In genomic region chr18:45567123-45567522, GRCh38 we compare ENCODE assay signal across 19 cellular contexts. TPM values are rescaled to one million over a fixed set of nuclear protein-coding genes. Genes with fewer than 3 reads are reported as not detected.
DNase-seq lines count a peak whose midpoint lies in the region; ATAC-seq and TF ChIP-seq lines count a peak whose summit lies in the region.
"Had no signal": no experiment of that assay in that cellular context is flagged by ENCODE, and none has a peak within 500 bp of the region (broad histone marks: within the 10 kb centered on the region; RNA-seq: fewer than 3 reads in every experiment).

No MANE protein-coding gene starts in this region.

- no peaks in the 10 kb centered on the region for H3K36me3 ChIP-seq in GM23338 (ENCODE audit: insufficient read depth)

- no peaks in the 10 kb centered on the region for H3K9me2 ChIP-seq in GM23338 (ENCODE audit: insufficient read depth)

- DNase-seq in GM23338 (ENCODE audit: low spot score) (peak; percentile 44), astrocyte of the spinal cord (ENCODE audit: low read depth, low spot score) (peak; percentile 55), right cardiac atrium (peak; percentile 59 to 79 (median 61)), retina (peak; percentile 17), posterior vena cava (ENCODE audit: low spot score) (no peak), SKM-1 (lab: John Stamatoyannopoulos, UW; ENCODE audit: unreplicated experiment) (no peak), OCI-M2 (lab: John Stamatoyannopoulos, UW; ENCODE audit: unreplicated experiment) (no peak), T-helper 1 cell (no peak)
- DNase-seq: activated CD4-positive, alpha-beta T cell treated with anti-CD3 and anti-CD28 coated beads, Interleukin-2, amount 10 ng/mL, durations not matched to agents 24 days and 14 days; activated effector memory CD4-positive, alpha-beta T cell treated with Interleukin-2 at 50 U/mL for 16 hours; central memory CD4-positive, alpha-beta T cell; DND-41; NCI-H146; NCI-H82; nucleus accumbens; stimulated activated CD4-positive, alpha-beta T cell treated with anti-CD3 and anti-CD28 coated beads, Interleukin-1b, Interleukin-23, amount 100 ng/mL, for 48 hours had no signal

- in situ Hi-C loops in astrocyte of the spinal cord (cut with HindIII; ENCODE audit: low sequenced_read_pairs): no loop called here

- H3K9me3 Mint-ChIP-seq in GM23338: peaks cover 5% of the 10 kb centered on the region; the same call in 2 of the 3 replicates
- H3K9me3 Mint-ChIP-seq: activated CD4-positive, alpha-beta T cell treated with anti-CD3 and anti-CD28 coated beads, Interleukin-2, amount 10 ng/mL, durations not matched to agents 24 days and 14 days had no signal

- no peaks in the 10 kb centered on the region for H3K27me3 ChIP-seq in GM23338 (ENCODE audit: insufficient read depth)
- H3K27me3 ChIP-seq in right cardiac atrium (ENCODE audit: control insufficient read depth, insufficient read depth): no peaks in the 10 kb centered on the region

- 39% methylated on average over 3 of the region's 3 CpGs for WGBS in right cardiac atrium

- H4K20me1 ChIP-seq in GM23338 (replicated peaks; ENCODE audit: insufficient read depth): no peaks in the 10 kb centered on the region

- no peak overlapping the region for H3K27ac ChIP-seq in GM23338 (ENCODE audit: low read depth)
- peak overlapping the region; percentile 49 for H3K27ac ChIP-seq in right cardiac atrium (ENCODE audit: low read length)
- H3K27ac ChIP-seq: SK-N-MC had no signal

- H3K36me3 Mint-ChIP-seq in GM23338 (ENCODE audit: low read depth): 0 out of 3 replicates have a peak, but pooled peaks cover 4% of the 10 kb centered on the region
- H3K36me3 Mint-ChIP-seq: IgD-negative memory B cell had no signal

- H3F3A ChIP-seq in GM23338 (replicated peaks; ENCODE audit: low read depth): no peaks in the 10 kb centered on the region

- H3K4me3 Mint-ChIP-seq in GM23338: no peak overlapping the region
- H3K4me3 Mint-ChIP-seq: activated CD4-positive, alpha-beta T cell treated with anti-CD3 and anti-CD28 coated beads, Interleukin-2, amount 10 ng/mL, durations not matched to agents 24 days and 14 days had no signal

- H3K4me1 Mint-ChIP-seq in GM23338: peaks cover 16% of the 10 kb centered on the region
- H3K4me1 Mint-ChIP-seq: activated CD4-positive, alpha-beta T cell treated with anti-CD3 and anti-CD28 coated beads, Interleukin-2, amount 10 ng/mL, durations not matched to agents 24 days and 14 days; IgD-negative memory B cell had no signal

- H3K9me3 ChIP-seq in right cardiac atrium (ENCODE audit: control insufficient read depth, low read length): no peaks in the 10 kb centered on the region

- H3K4me3 ChIP-seq in GM23338: no peak overlapping the region
- H3K4me3 ChIP-seq in astrocyte of the spinal cord (ENCODE audit: low read depth, low read length): no peak overlapping the region
- H3K4me3 ChIP-seq in right cardiac atrium (ENCODE audit: low read length): no peak overlapping the region
- H3K4me3 ChIP-seq: SK-N-MC had no signal

- no peaks in the 10 kb centered on the region for H3K4me1 ChIP-seq in GM23338 (ENCODE audit: insufficient read depth)
- no peaks in the 10 kb centered on the region for H3K4me1 ChIP-seq in right cardiac atrium (ENCODE audit: control insufficient read depth, insufficient read depth, low read length)

- ATAC-seq in GM23338: peak; percentile 84
- ATAC-seq in right cardiac atrium: peak; percentile 71 to 74

- no peaks in the 10 kb centered on the region for H3K79me2 ChIP-seq in GM23338 (replicated peaks; ENCODE audit: insufficient read depth)

- peak overlapping the region; percentile 43; the same call in 1 of the 2 replicates for H3K4me2 ChIP-seq in GM23338

- intact Hi-C loops in right cardiac atrium (cut with DNase I): no loop called here
- intact Hi-C loops in posterior vena cava (cut with DNase I): loop anchor here in 1 of 2 donors (5.0 kb wide), 1 partner anchor 50 kb away; the partner anchor contains the start of gene SLC14A2

- TF ChIP-seq CTCF in GM23338 (conservative IDR thresholded peaks at IDR 0.05; ENCODE audit: low read depth in 2 of 2) (no peak), astrocyte of the spinal cord (IDR thresholded peaks at IDR 0.05; ENCODE audit: low read depth, low read length) (no peak)

- 0 out of 2 replicates have a peak overlapping the region, but pooled peaks have one; percentile 28 for H2AFZ ChIP-seq in GM23338

- no peaks in the 10 kb centered on the region for H3K27me3 Mint-ChIP-seq in GM23338 (ENCODE audit: insufficient read depth, low read depth, poor library complexity)
- H3K27me3 Mint-ChIP-seq: activated CD4-positive, alpha-beta T cell treated with anti-CD3 and anti-CD28 coated beads, Interleukin-2, amount 10 ng/mL, durations not matched to agents 24 days and 14 days had no signal

- H3K27ac Mint-ChIP-seq in GM23338: no peak overlapping the region
- H3K27ac Mint-ChIP-seq: activated CD4-positive, alpha-beta T cell treated with anti-CD3 and anti-CD28 coated beads, Interleukin-2, amount 10 ng/mL, durations not matched to agents 24 days and 14 days; IgD-negative memory B cell had no signal

TF ChIP-seq in GM23338, 12 proteins besides CTCF, POLR2A, EP300 and RAD21:
- no peak for TF ChIP-seq CREB1 (CRISPR knock-in tag; IDR thresholded peaks at IDR 0.05; ENCODE audit: low read depth)
- TF ChIP-seq NANOG (IDR thresholded peaks at IDR 0.05; ENCODE audit: borderline replicate concordance): no peak
- no peak for TF ChIP-seq JUNB (IDR thresholded peaks at IDR 0.05; ENCODE audit: unreplicated experiment)
- no peak for TF ChIP-seq EZH2phosphoT487 (IDR thresholded peaks at IDR 0.05; ENCODE audit: unreplicated experiment)
- TF ChIP-seq STAT1 (IDR thresholded peaks at IDR 0.05; ENCODE audit: unreplicated experiment): no peak
- no peak for TF ChIP-seq EZH2 (IDR thresholded peaks at IDR 0.05; ENCODE audit: low read depth, unreplicated experiment)

RNA-seq across cellular contexts. Expression of gene SLC14A2, which starts 48.2 kb away (rescaled TPM):
- total RNA-seq in GM23338 (2014; rRNA removed; shearing (Covaris generic)): 0.04 and 0.24 TPM in 2 replicates
- polyA plus RNA-seq in GM23338 (2016; fragmentation: Nextera tagmentation; extraction: Ambion mirVana) (not detected in 2 replicates), right cardiac atrium (0.07 TPM)
- total RNA-seq in right cardiac atrium (under 1 TPM; 0.14 to 0.21 (median 0.18) TPM), posterior vena cava (under 1 TPM; 0.29 to 0.74 TPM)
- total RNA-seq: activated CD4-positive, alpha-beta T cell treated with anti-CD3 and anti-CD28 coated beads, Interleukin-2, amount 10 ng/mL, durations not matched to agents 24 days and 14 days; kidney epithelial cell had no signal
- polyA plus RNA-seq: IgD-negative memory B cell had no signal

Comparison
In these comparisons a context has a peak if more than half of its experiments do, and no peak if none do; other contexts are left out.
1. DNase-seq: peak in GM23338 (single experiment), astrocyte of the spinal cord (single experiment), right cardiac atrium (3 of 3) and retina (single experiment); none in posterior vena cava (single experiment), SKM-1 (single experiment), OCI-M2 (single experiment) and T-helper 1 cell (0 of 5).